Comparison of ENCODE assay signal across 8 cellular contexts in the genomic region with DNA sequence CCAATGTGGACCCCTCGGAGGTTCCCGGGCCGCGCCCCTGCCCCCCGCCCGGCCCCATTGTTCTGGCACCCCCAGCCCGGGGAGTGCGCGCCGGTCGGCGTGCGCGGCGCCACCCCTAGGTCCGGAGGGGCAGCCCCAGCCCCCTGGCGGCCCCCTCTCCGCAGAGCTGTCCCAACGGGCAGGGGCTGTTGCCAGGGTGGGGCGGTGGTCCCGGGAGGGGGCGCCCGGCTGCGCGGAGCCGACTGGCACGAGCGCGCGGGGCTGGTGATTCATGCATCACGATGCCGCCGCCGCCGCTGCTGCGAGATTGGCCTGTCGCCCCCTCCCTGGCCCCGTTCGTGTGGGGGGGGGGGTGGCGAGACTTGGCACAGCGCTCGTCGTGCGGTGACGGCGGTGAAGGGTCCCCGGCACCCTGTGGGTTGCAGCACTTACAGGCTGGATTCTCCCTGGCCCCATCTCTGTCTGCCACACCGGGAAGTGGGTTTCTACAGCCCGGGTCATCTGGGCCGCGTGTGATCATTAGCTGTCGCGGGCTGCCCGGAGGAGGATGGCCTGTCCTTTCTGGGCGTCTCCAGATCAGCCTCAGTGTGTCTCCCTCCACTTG. TPM values are rescaled to one million over a fixed set of nuclear protein-coding genes. Genes with fewer than 3 reads are reported as not detected.
DNase-seq lines count a peak whose midpoint lies in the region; ATAC-seq and TF ChIP-seq lines count a peak whose summit lies in the region.

No MANE protein-coding gene starts in this region.

- H3K9me3 Mint-ChIP-seq in osteocyte (ENCODE audit: unreplicated experiment), result no peaks in the 10 kb centered on the region

- TF ChIP-seq CTCF in heart left ventricle (IDR thresholded peaks at IDR 0.05), result no peak
- no peak for TF ChIP-seq CTCF in esophagus muscularis mucosa (IDR thresholded peaks at IDR 0.05)
- TF ChIP-seq CTCF in osteocyte (IDR thresholded peaks at IDR 0.05), result no peak
- no peak for TF ChIP-seq CTCF in uterus (IDR thresholded peaks at IDR 0.05)

- DNase-seq in heart left ventricle (no peak), Right ventricle myocardium superior (no peak), activated T-cell treated with anti-CD3 and anti-CD28 coated beads for 4 hours (peak; percentile 63), esophagus muscularis mucosa (ENCODE audit: extremely low spot score) (no peak), osteocyte (ENCODE audit: extremely low spot score, unreplicated experiment) (no peak), uterus (peak in 1 of 2 donors; percentile 53), putamen (ENCODE audit: low spot score) (no peak)

- H3K9me3 ChIP-seq in heart left ventricle (no peaks in the 10 kb centered on the region), esophagus muscularis mucosa (no peaks in the 10 kb centered on the region), uterus (no peaks in the 10 kb centered on the region)

- H3K27ac Mint-ChIP-seq in osteocyte (ENCODE audit: unreplicated experiment), result no peak overlapping the region

- 3 to 10% (median 6%) methylated on average over 13 to 55 of the region's 55 CpGs for WGBS in heart left ventricle, 4 donors
- WGBS in esophagus muscularis mucosa, result 7% methylated on average over 3 of the region's 55 CpGs

- TF ChIP-seq EP300 in esophagus muscularis mucosa (IDR thresholded peaks at IDR 0.05), result no peak

- H3K27ac ChIP-seq in heart left ventricle, result peak overlapping the region in 3 of 12 donors; percentile 37 to 94 (median 45)
- H3K27ac ChIP-seq in esophagus muscularis mucosa (replicated peaks in 1 of 4), result peak overlapping the region; percentile 91 to 97 (median 96)
- H3K27ac ChIP-seq in uterus, result peak overlapping the region; percentile 81 to 86

- H3K4me1 ChIP-seq in heart left ventricle (peaks cover 0 to 21% (median 2%) of the 10 kb centered on the region in 12 donors), esophagus muscularis mucosa (peaks cover 9 to 62% (median 57%) of the 10 kb centered on the region in 4 donors), uterus (no peaks in the 10 kb centered on the region)

- H3K27me3 ChIP-seq in heart left ventricle (peaks cover 0 to 19% (median 0%) of the 10 kb centered on the region in 9 donors), esophagus muscularis mucosa (peaks cover 0 to 5% (median 0%) of the 10 kb centered on the region in 4 donors), uterus (no peaks in the 10 kb centered on the region)

- H3K36me3 ChIP-seq in heart left ventricle (no peaks in the 10 kb centered on the region), esophagus muscularis mucosa (no peaks in the 10 kb centered on the region), uterus (no peaks in the 10 kb centered on the region)

- peaks cover 18% of the 10 kb centered on the region for H3K4me1 Mint-ChIP-seq in osteocyte (ENCODE audit: unreplicated experiment)

- TF ChIP-seq POLR2A in heart left ventricle (IDR thresholded peaks at IDR 0.05) (no peak), esophagus muscularis mucosa (IDR thresholded peaks at IDR 0.05; ENCODE audit: low read depth) (no peak), uterus (IDR thresholded peaks at IDR 0.05) (no peak)

- peaks cover 1% of the 10 kb centered on the region for H3K27me3 Mint-ChIP-seq in osteocyte (ENCODE audit: unreplicated experiment)

- peak overlapping the region; percentile 23 to 71 (median 56) for H3K4me3 ChIP-seq in heart left ventricle
- peak overlapping the region; percentile 72 to 91 (median 76) for H3K4me3 ChIP-seq in esophagus muscularis mucosa
- peak overlapping the region; percentile 44 to 67 for H3K4me3 ChIP-seq in uterus

- no peaks in the 10 kb centered on the region for H3K36me3 Mint-ChIP-seq in osteocyte (ENCODE audit: unreplicated experiment)

- ATAC-seq in heart left ventricle (no peak), Right ventricle myocardium superior (ENCODE audit: poor library complexity) (no peak), HG03571 (IDR thresholded peaks at IDR 0.05; ENCODE audit: unreplicated experiment) (no peak)

- intact Hi-C loops in heart left ventricle (cut with DNase I) (no loop called here), Right ventricle myocardium superior (cut with DNase I) (no loop called here), esophagus muscularis mucosa (cut with DNase I) (loop anchor here (5.0 kb wide), 2 partner anchors 44 to 64 kb away; no protein-coding TSS in a partner anchor), uterus (cut with DNase I; ENCODE audit: low total_unique reads) (no loop called here)

- H3K4me3 Mint-ChIP-seq in osteocyte (ENCODE audit: unreplicated experiment), result peak overlapping the region; percentile 82

RNA-seq across cellular contexts. Expression of gene NCS1, which starts 0.8 kb away (rescaled TPM):
- total RNA-seq in heart left ventricle, result 10 to 100 TPM in 4 of 9 donors, 1 to 10 TPM in 5; 4.4 to 15.9 (median 9.4) TPM
- 1 to 10 TPM; 2.3 to 9.5 TPM for polyA plus RNA-seq in heart left ventricle
- total RNA-seq in Right ventricle myocardium superior, result 5.0 TPM
- 100 to 1,000 TPM; 100 to 206 (median 122) TPM for total RNA-seq in esophagus muscularis mucosa
- 37.7 and 43.9 TPM in 2 replicates for total RNA-seq in osteocyte
- 10 to 100 TPM in 3 of 4 donors, 1 to 10 TPM in 1; 4.1 to 99.3 (median 39.0) TPM for total RNA-seq in uterus
